Comparison of ENCODE assay signal across 8 cellular contexts in genomic region chr1:175000697-175001187, GRCh38. TPM values are rescaled to one million over a fixed set of nuclear protein-coding genes. Genes with fewer than 3 reads are reported as not detected.
DNase-seq lines count a peak whose midpoint lies in the region; TF ChIP-seq lines count a peak whose summit lies in the region.

No MANE protein-coding gene starts in this region.

- POLR2A ChIA-PET in BJ (lab: Charles Lee), result no interaction called here

- peaks cover 37% of the 10 kb centered on the region for H3K4me1 Mint-ChIP-seq in chondrocyte (ENCODE audit: low read depth)

- no peak overlapping the region for H3K4me3 Mint-ChIP-seq in chondrocyte (ENCODE audit: unreplicated experiment)

- TF ChIP-seq CTCF in BJ (IDR thresholded peaks at IDR 0.05; ENCODE audit: insufficient read depth, low read depth, low read length) (no peak), chondrocyte (IDR thresholded peaks at IDR 0.05) (no peak)

- no peaks in the 10 kb centered on the region for H3K9me3 ChIP-seq in muscle layer of colon (ENCODE audit: low read length)

- no peak for DNase-seq in BJ (ENCODE audit: low read depth)
- peak; percentile 26 to 27 for DNase-seq in Kasumi-1 (lab: John Stamatoyannopoulos, UW)
- no peak for DNase-seq in chondrocyte (ENCODE audit: low spot score)
- no peak for DNase-seq in NCI-H2107 (lab: John Stamatoyannopoulos, UW)
- no peak for DNase-seq in stimulated activated CD4-positive, alpha-beta T cell treated with anti-CD3 and anti-CD28 coated beads, Interleukin-4, amount 100 ng/mL, for 4 hours
- DNase-seq in GM19238 (ENCODE audit: insufficient read length, low spot score), result no peak
- DNase-seq in effector CD4-positive, alpha-beta T cell, result no peak

- peak overlapping the region; percentile 84 for H3K9ac ChIP-seq in muscle layer of colon (ENCODE audit: low read length)

- H3K27me3 Mint-ChIP-seq in chondrocyte (ENCODE audit: low read depth), result no peaks in the 10 kb centered on the region

- peaks cover 16% of the 10 kb centered on the region for H3K4me1 ChIP-seq in muscle layer of colon (ENCODE audit: insufficient read depth, low read length)

- H3K36me3 Mint-ChIP-seq in chondrocyte (ENCODE audit: low read depth), result peaks cover 4% of the 10 kb centered on the region

- H3K27me3 ChIP-seq in BJ (ENCODE audit: control insufficient read depth, insufficient read depth, low read length), result no peaks in the 10 kb centered on the region
- H3K27me3 ChIP-seq in muscle layer of colon (ENCODE audit: control insufficient read depth in 1 of 2, insufficient read depth in 2 of 2, low read length in 2 of 2), result no peaks in the 10 kb centered on the region

- no peaks in the 10 kb centered on the region for H3K36me3 ChIP-seq in BJ (ENCODE audit: control insufficient read depth, insufficient read depth, low read length)
- no peaks in the 10 kb centered on the region for H3K36me3 ChIP-seq in muscle layer of colon (ENCODE audit: insufficient read depth, low read length)

- peak overlapping the region; percentile 90 for H3K27ac Mint-ChIP-seq in chondrocyte (ENCODE audit: unreplicated experiment)

- no peaks in the 10 kb centered on the region for H3K9me3 Mint-ChIP-seq in chondrocyte (ENCODE audit: low read depth)

- CTCF ChIA-PET in BJ (lab: Yijun Ruan, JAX), result interaction anchor here (1.1 kb wide), 1 partner anchor 14 kb away, joined by 4 read pairs; no protein-coding TSS in a partner anchor

- H3K4me3 ChIP-seq in BJ (ENCODE audit: low read depth, low read length), result peak overlapping the region; percentile 94
- peak overlapping the region; percentile 87 to 88 for H3K4me3 ChIP-seq in muscle layer of colon (ENCODE audit: low read depth in 1 of 2, low read length in 2 of 2)

- H3K27ac ChIP-seq in muscle layer of colon (ENCODE audit: low read depth, low read length), result peak overlapping the region; percentile 86

RNA-seq across cellular contexts. Expression of gene CACYBP, which starts 1.0 kb away (rescaled TPM):
- 20.5 and 40.5 TPM in 2 replicates for polyA plus RNA-seq in BJ (2011; rRNA removed)
- 2.7 and 4.1 TPM in 2 replicates for polyA minus RNA-seq in BJ (2011; rRNA and poly(A)+ RNA removed)
- 57.5 to 67.1 TPM (median 65.4 TPM) in 3 replicates for total RNA-seq in chondrocyte

RNA-seq across cellular contexts. Expression of gene MRPS14, which starts 22.5 kb away (rescaled TPM):
- polyA plus RNA-seq in BJ (2011; rRNA removed), result 22.4 and 33.3 TPM in 2 replicates
- polyA minus RNA-seq in BJ (2011; rRNA and poly(A)+ RNA removed), result 7.0 and 9.8 TPM in 2 replicates
- total RNA-seq in chondrocyte, result 20.4 to 34.2 TPM (median 22.1 TPM) in 3 replicates

Comparison
In these comparisons a context has a peak if more than half of its experiments do, and no peak if none do; other contexts are left out.
1. DNase-seq: peak in Kasumi-1 (2 of 2); none in BJ (single experiment), chondrocyte (single experiment), NCI-H2107 (single experiment), stimulated activated CD4-positive, alpha-beta T cell treated with anti-CD3 and anti-CD28 coated beads, Interleukin-4, amount 100 ng/mL, for 4 hours (0 of 2), GM19238 (single experiment) and effector CD4-positive, alpha-beta T cell (single experiment).